Comparison of ENCODE assay signal across 8 cellular contexts in the genomic region with DNA sequence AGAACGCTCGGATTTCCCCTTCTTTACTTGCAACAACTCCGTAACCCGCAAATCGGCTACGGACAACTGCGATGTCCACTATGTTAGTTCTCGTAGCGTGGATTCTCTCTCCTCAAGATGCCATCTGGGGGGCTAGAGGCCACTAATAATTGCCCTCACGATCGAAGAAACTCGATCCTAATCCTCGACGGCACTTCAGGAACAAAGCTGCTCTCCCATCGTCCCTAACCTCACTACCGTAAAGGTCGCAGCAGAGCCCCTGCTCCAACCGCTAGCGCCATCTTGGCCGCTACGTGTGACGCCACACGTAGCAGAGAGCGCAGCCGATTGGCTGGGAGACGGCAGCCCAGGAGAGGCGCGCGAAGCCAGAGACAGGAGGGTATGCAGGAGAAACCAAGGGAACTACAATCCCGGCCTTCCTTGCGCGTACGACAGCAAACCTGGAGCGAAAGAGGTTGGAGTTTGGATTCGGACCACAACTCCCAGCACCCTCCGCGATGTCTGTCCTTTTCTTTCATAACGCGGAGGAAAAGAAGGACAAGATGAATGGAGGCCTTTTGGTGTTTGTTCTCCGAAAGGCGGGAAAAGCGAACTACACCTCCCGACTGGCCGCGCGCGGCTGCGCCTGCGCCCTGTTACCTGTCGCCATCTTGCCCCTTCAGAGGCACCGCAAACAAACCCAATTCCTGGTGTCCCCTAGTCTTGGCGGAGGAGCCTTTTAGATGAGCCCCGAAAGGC. TPM values are rescaled to one million over a fixed set of nuclear protein-coding genes. Genes with fewer than 3 reads are reported as not detected.
DNase-seq lines count a peak whose midpoint lies in the region; ATAC-seq and TF ChIP-seq lines count a peak whose summit lies in the region.

A gene with protein sequence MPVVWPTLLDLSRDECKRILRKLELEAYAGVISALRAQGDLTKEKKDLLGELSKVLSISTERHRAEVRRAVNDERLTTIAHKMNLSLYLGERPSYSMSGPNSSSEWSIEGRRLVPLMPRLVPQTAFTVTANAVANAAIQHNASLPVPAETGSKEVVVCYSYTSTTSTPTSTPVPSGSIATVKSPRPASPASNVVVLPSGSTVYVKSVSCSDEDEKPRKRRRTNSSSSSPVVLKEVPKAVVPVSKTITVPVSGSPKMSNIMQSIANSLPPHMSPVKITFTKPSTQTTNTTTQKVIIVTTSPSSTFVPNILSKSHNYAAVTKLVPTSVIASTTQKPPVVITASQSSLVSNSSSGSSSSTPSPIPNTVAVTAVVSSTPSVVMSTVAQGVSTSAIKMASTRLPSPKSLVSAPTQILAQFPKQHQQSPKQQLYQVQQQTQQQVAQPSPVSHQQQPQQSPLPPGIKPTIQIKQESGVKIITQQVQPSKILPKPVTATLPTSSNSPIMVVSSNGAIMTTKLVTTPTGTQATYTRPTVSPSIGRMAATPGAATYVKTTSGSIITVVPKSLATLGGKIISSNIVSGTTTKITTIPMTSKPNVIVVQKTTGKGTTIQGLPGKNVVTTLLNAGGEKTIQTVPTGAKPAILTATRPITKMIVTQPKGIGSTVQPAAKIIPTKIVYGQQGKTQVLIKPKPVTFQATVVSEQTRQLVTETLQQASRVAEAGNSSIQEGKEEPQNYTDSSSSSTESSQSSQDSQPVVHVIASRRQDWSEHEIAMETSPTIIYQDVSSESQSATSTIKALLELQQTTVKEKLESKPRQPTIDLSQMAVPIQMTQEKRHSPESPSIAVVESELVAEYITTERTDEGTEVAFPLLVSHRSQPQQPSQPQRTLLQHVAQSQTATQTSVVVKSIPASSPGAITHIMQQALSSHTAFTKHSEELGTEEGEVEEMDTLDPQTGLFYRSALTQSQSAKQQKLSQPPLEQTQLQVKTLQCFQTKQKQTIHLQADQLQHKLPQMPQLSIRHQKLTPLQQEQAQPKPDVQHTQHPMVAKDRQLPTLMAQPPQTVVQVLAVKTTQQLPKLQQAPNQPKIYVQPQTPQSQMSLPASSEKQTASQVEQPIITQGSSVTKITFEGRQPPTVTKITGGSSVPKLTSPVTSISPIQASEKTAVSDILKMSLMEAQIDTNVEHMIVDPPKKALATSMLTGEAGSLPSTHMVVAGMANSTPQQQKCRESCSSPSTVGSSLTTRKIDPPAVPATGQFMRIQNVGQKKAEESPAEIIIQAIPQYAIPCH (N-terminal part only) (plus strand): TSS at position 635 of the 738 bp plus-strand sequence. CDS start 1,921 bp downstream, outside the sequence.

- peak within 1 kb of the TSS; percentile 62 for H3K4me3 ChIP-seq in lung

- WGBS in lung, 2 donors: 0% methylated on average over 53 of the region's 53 CpGs

- H3K4me1 ChIP-seq in lung (ENCODE audit: control insufficient read depth in 2 of 2, insufficient read depth in 2 of 2, low read length in 2 of 2): peaks cover 0 to 7% of the 10 kb centered on the region in 2 donors

- no peaks in the 10 kb centered on the region for H3K27me3 ChIP-seq in lung (ENCODE audit: control insufficient read depth, insufficient read depth)

- H3K27ac ChIP-seq in lung (ENCODE audit: low read depth in 1 of 2, low read length in 1 of 2): peak within 1 kb of the TSS; percentile 89 to 92

- H3K9me3 ChIP-seq in lung (ENCODE audit: control insufficient read depth in 2 of 2, insufficient read depth in 1 of 2, low read length in 1 of 2): no peaks in the 10 kb centered on the region

- ATAC-seq in lung (ENCODE audit: insufficient read depth, low FRiP score): peak; percentile 98

- no peak for TF ChIP-seq CTCF in GM20000 (IDR thresholded peaks at IDR 0.05; ENCODE audit: extremely low read depth, missing control alignments)
- TF ChIP-seq CTCF in lung (IDR thresholded peaks at IDR 0.05; ENCODE audit: control extremely low read depth, extremely low read depth): no peak

- DNase-seq in CMK (ENCODE audit: low read depth) (peak; percentile 99), GM20000 (ENCODE audit: low spot score) (peak; percentile 90), HT-29 (ENCODE audit: low spot score) (peak; percentile 99), NOMO-1 (lab: John Stamatoyannopoulos, UW; ENCODE audit: unreplicated experiment in 2 of 2) (peak; percentile 98 to 99), lung (ENCODE audit: low spot score) (peak; percentile 96)
- peak; percentile 87 for DNase-seq in effector CD8-positive, alpha-beta T cell (lab: John Stamatoyannopoulos, UW)
- peak; percentile 71 to 83 (median 81) for DNase-seq in stimulated activated CD4-positive, alpha-beta T cell treated with anti-CD3 and anti-CD28 coated beads, TNF-alpha, amount 100 ng/mL, for 4 hours (ENCODE audit: low read depth in 3 of 3)

- CTCF ChIA-PET in activated CD8-positive, alpha-beta memory T cell treated with anti-CD3 and anti-CD28 coated beads for 36 hours (lab: Charles Lee): no interaction called here

- POLR2A ChIA-PET in activated CD8-positive, alpha-beta memory T cell treated with anti-CD3 and anti-CD28 coated beads for 36 hours (lab: Charles Lee): interaction anchor here (1.9 kb wide), 1 partner anchor 63 kb away, joined by 6 read pairs; a partner anchor contains a TSS

- peaks cover 0 to 2% of the 10 kb centered on the region in 2 donors for H3K36me3 ChIP-seq in lung (ENCODE audit: control insufficient read depth in 2 of 2, insufficient read depth in 2 of 2, low read length in 2 of 2)

RNA-seq across cellular contexts. Expression of the gene that starts here (rescaled TPM):
- 19.1 and 30.7 TPM in 2 replicates for total RNA-seq in HT-29 (2014; rRNA removed; shearing (Covaris generic))
- total RNA-seq in activated CD8-positive, alpha-beta memory T cell treated with anti-CD3 and anti-CD28 coated beads for 36 hours: 10 to 100 TPM; 22.0 to 26.8 TPM
- total RNA-seq in lung: 10 to 100 TPM; 21.1 to 59.3 TPM
- 1 to 10 TPM; 5.0 to 9.9 TPM for polyA plus RNA-seq in lung

Comparison
In these comparisons a context has a peak if more than half of its experiments do, and no peak if none do; other contexts are left out.
1. Peak in every context shown above with its lines: DNase-seq, ATAC-seq, H3K4me3 ChIP-seq and H3K27ac ChIP-seq.